In genomic region chr1:183027791-183028190, GRCh38 we compare ENCODE assay signal across 13 cellular contexts. TPM values are rescaled to one million over a fixed set of nuclear protein-coding genes. Genes with fewer than 3 reads are reported as not detected.
A peak's percentile ranks its signal among the peaks of the same experiment; 100 is the strongest.
DNase-seq lines count a peak whose midpoint lies in the region; ATAC-seq, FAIRE-seq and TF ChIP-seq lines count a peak whose summit lies in the region.
"Had no signal": no experiment of that assay in that cellular context is flagged by ENCODE, and none has a peak within 500 bp of the region (broad histone marks: within the 10 kb centered on the region; RNA-seq: fewer than 3 reads in every experiment).

No MANE protein-coding gene starts in this region.

- CTCF ChIA-PET in GM10248 (lab: Yijun Ruan, JAX): interaction anchor here (0.9 to 1.9 kb wide), 9 partner anchors 8 to 254 kb away, joined by 3 to 6 read pairs (median 4); no protein-coding TSS in a partner anchor

- H2AFZ ChIP-seq in keratinocyte (ENCODE audit: control insufficient read depth, low read length): no peak overlapping the region

- POLR2A ChIA-PET in GM10248 (lab: Yijun Ruan, JAX): no interaction called here

- H3K36me3 ChIP-seq in heart right ventricle (peaks cover 0 to 24% (median 0%) of the 10 kb centered on the region in 9 donors), keratinocyte (ENCODE audit: control insufficient read depth in 2 of 2, extremely low read depth in 1 of 2, insufficient read depth in 2 of 2, low read length in 2 of 2) (peaks cover 0 to 4% of the 10 kb centered on the region in 2 experiments), tibial artery (no peaks in the 10 kb centered on the region)

- no peak for TF ChIP-seq CTCF in heart right ventricle (IDR thresholded peaks at IDR 0.05)
- no peak for TF ChIP-seq CTCF in keratinocyte (optimal IDR thresholded peaks at IDR 0.05 in 1 of 3, IDR thresholded peaks at IDR 0.05 in 1 of 3, conservative IDR thresholded peaks at IDR 0.05 in 1 of 3; ENCODE audit: extremely low read depth in 1 of 3, insufficient read depth in 2 of 3, low read length in 3 of 3)
- no peak for TF ChIP-seq CTCF in tibial artery (IDR thresholded peaks at IDR 0.05)
- TF ChIP-seq CTCF in GM10248 (IDR thresholded peaks at IDR 0.05; ENCODE audit: control extremely low read depth, extremely low read depth, low read depth, missing control alignments): no peak

- H3K9me3 ChIP-seq in heart right ventricle (no peaks in the 10 kb centered on the region), keratinocyte (ENCODE audit: control insufficient read depth, low read depth, low read length) (no peaks in the 10 kb centered on the region), tibial artery (no peaks in the 10 kb centered on the region)

- intact Hi-C loops in heart right ventricle (cut with DNase I) (loop anchor here in 8 of 10 donors (5.0 to 10.0 kb wide), 7 partner anchors 47 to 207 kb away; no protein-coding TSS in a partner anchor), cardiac septum (cut with DNase I) (loop anchor here (5.0 kb wide), 1 partner anchor 110 kb away; no protein-coding TSS in a partner anchor), tibial artery (cut with DNase I; ENCODE audit: low total_unique reads) (loop anchor here (10.0 kb wide), 1 partner anchor 197 kb away; no protein-coding TSS in a partner anchor)

- dilution Hi-C loops in keratinocyte (cut with MboI; ENCODE audit: extremely low pct_ligation_motif_present, low sequenced_read_pairs): no loop called here

- H3K9me1 ChIP-seq in keratinocyte (ENCODE audit: control insufficient read depth, extremely low read depth, insufficient read depth, low read length): no peaks in the 10 kb centered on the region

- peak overlapping the region; percentile 99 for H3K4me2 ChIP-seq in keratinocyte (ENCODE audit: control insufficient read depth, extremely low read depth, insufficient read depth, low read depth, low read length)

- ATAC-seq in heart right ventricle: no peak

- peaks cover 0 to 3% (median 0%) of the 10 kb centered on the region in 7 donors for H3K27me3 ChIP-seq in heart right ventricle
- H3K27me3 ChIP-seq in keratinocyte (ENCODE audit: control insufficient read depth, extremely low read depth, insufficient read depth, low read length): no peaks in the 10 kb centered on the region
- no peaks in the 10 kb centered on the region for H3K27me3 ChIP-seq in tibial artery

- H3K79me2 ChIP-seq in keratinocyte (ENCODE audit: control insufficient read depth, insufficient read depth, low read length): peaks cover 65% of the 10 kb centered on the region

- H4K20me1 ChIP-seq in keratinocyte (ENCODE audit: control insufficient read depth, extremely low read depth, insufficient read depth, low read length): peaks cover 6% of the 10 kb centered on the region

- peak; percentile 17 for FAIRE-seq in keratinocyte (lab: Jason Lieb, UNC)

- H3K9ac ChIP-seq in keratinocyte (ENCODE audit: control insufficient read depth, extremely low read depth, insufficient read depth, low read length): no peak overlapping the region

- H3K4me3 ChIP-seq in heart right ventricle (peak overlapping the region in 6 of 10 donors; percentile 75 to 92 (median 86)), keratinocyte (ENCODE audit: control insufficient read depth in 2 of 3, extremely low read depth in 1 of 3, insufficient read depth in 2 of 3, low read depth in 1 of 3, low read length in 3 of 3) (peak overlapping the region in 1 of 3 experiments; percentile 3), tibial artery (peak overlapping the region; percentile 6 to 77)
- H3K4me3 ChIP-seq: skin epidermis had no signal

- H3K27ac ChIP-seq in heart right ventricle: peak overlapping the region in 3 of 10 donors; percentile 7 to 100 (median 100)
- peak overlapping the region; percentile 32 for H3K27ac ChIP-seq in keratinocyte (ENCODE audit: control insufficient read depth, insufficient read depth, low read length)
- peak overlapping the region; percentile 10 to 99 for H3K27ac ChIP-seq in tibial artery
- H3K27ac ChIP-seq: skin epidermis had no signal

- H3K4me1 ChIP-seq in heart right ventricle (peaks cover 0 to 84% (median 74%) of the 10 kb centered on the region in 9 donors), keratinocyte (ENCODE audit: control insufficient read depth, extremely low read depth, insufficient read depth, low read length) (peaks cover 43% of the 10 kb centered on the region), tibial artery (peaks cover 0 to 65% (median 23%) of the 10 kb centered on the region in 4 donors)

- no peak for DNase-seq in heart right ventricle
- DNase-seq in cardiac septum (ENCODE audit: low spot score): no peak
- peak; percentile 43 for DNase-seq in astrocyte of the hippocampus (ENCODE audit: low read depth, low spot score)
- no peak for DNase-seq in keratinocyte (ENCODE audit: low read depth, low spot score)
- DNase-seq in tibial artery: no peak
- DNase-seq in GM10248 (ENCODE audit: extremely low spot score): no peak
- DNase-seq in MV-4-11 (lab: John Stamatoyannopoulos, UW): no peak
- DNase-seq in HPDE6-E6E7 (ENCODE audit: extremely low spot score): no peak
- DNase-seq: DMS53; effector CD4-positive, alpha-beta T cell; NCI-H2227 treated with DMSO at 0.1 percent for 48 hours; RPMI8226 had no signal

RNA-seq across cellular contexts. Expression of gene LAMC1, which starts 4.6 kb away (rescaled TPM):
- total RNA-seq in heart right ventricle: 100 to 1,000 TPM; 100 to 160 (median 116) TPM
- 10 to 100 TPM; 22.1 to 60.1 TPM for polyA plus RNA-seq in heart right ventricle
- 104 TPM for total RNA-seq in cardiac septum
- polyA plus RNA-seq in keratinocyte: 40.9 to 76.4 TPM (median 66.6 TPM) in 3 replicates
- polyA plus RNA-seq in keratinocyte (2011; ENCODE audit: low read depth): 211 TPM
- 25.4 and 28.6 TPM in 2 replicates for polyA plus RNA-seq in keratinocyte (2011; cell fraction: cytosol; rRNA removed)
- 140 and 179 TPM in 2 replicates for polyA plus RNA-seq in keratinocyte (2011; cell fraction: nucleus; rRNA removed)
- 22.0 and 71.3 TPM in 2 replicates for polyA plus RNA-seq in keratinocyte (2012; ENCODE audit: low replicate concordance)
- polyA minus RNA-seq in keratinocyte: 69.5 to 154 TPM (median 153 TPM) in 3 replicates
- 52.0 TPM for polyA minus RNA-seq in keratinocyte (2011; cell fraction: cytosol; rRNA and poly(A)+ RNA removed)
- 139 and 261 TPM in 2 replicates for polyA minus RNA-seq in keratinocyte (2011; cell fraction: nucleus; rRNA and poly(A)+ RNA removed)
